ENCODE assay signal across 30 cellular contexts in the genomic region with DNA sequence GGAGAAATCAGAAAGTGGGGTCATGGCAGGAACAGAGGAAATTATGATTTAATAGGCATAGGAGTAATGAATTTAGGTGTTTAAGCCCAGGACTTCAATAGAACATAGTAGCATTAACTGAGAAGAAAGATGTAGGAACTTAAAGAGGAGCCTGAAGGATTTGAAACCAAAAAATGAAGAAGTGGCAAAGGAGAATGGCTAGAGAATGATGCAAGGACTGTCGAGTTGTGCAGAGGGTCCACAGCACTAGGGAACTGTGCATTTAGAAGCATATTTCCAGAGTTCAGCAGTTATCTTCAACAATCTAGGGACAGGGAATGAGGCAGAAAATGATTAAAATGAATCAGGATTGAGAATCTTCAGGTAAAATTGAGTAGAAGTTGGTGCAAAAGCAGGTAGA.
"Had no signal": no experiment of that assay in that cellular context is flagged by ENCODE, and none has a peak within 500 bp of the region (broad histone marks: within the 10 kb centered on the region; RNA-seq: fewer than 3 reads in every experiment).

No MANE protein-coding gene starts in this region.

- H3K36me3 ChIP-seq: brain microvascular endothelial cell, gastroesophageal sphincter, pancreas, sigmoid colon, thoracic aorta, vagina, WERI-Rb-1 had no signal

- H3K4me3 ChIP-seq: gastroesophageal sphincter, hepatocyte, pancreas, psoas muscle, sigmoid colon, thoracic aorta, vagina had no signal

- H2AFZ ChIP-seq: hepatocyte had no signal

- H3K4me2 ChIP-seq: hepatocyte had no signal

- H3K27ac ChIP-seq: brain microvascular endothelial cell, gastroesophageal sphincter, hepatocyte, pancreas, psoas muscle, sigmoid colon, thoracic aorta, vagina, WERI-Rb-1 had no signal

- H3K9me3 ChIP-seq: gastroesophageal sphincter, pancreas, psoas muscle, sigmoid colon, thoracic aorta, vagina had no signal

- H3K4me1 ChIP-seq: gastroesophageal sphincter, pancreas, psoas muscle, vagina had no signal

- DNase-seq: activated CD4-positive, alpha-beta memory T cell treated with anti-CD3 and anti-CD28 coated beads, Interleukin-2, amount 10 ng/mL, durations not matched to agents 7 days and 5 days; activated CD4-positive, alpha-beta T cell treated with anti-CD3 and anti-CD28 coated beads, Interleukin-2, amount 10 ng/mL, durations not matched to agents 24 days and 14 days; activated CD8-positive, alpha-beta memory T cell treated with anti-CD3 and anti-CD28 coated beads, Interleukin-2, amount 50 U/mL, for 48 hours; activated gamma-delta T cell; activated naive CD4-positive, alpha-beta T cell treated with anti-CD3 and anti-CD28 coated beads, Interleukin-2, amount 10 ng/mL, durations not matched to agents 7 days and 5 days; activated naive CD8-positive, alpha-beta T cell treated with anti-CD3 and anti-CD28 coated beads, Interleukin-2, amount 10 ng/mL, durations not matched to agents 7 days and 5 days; activated T-cell treated with anti-CD3 and anti-CD28 coated beads, Interleukin-2, amount 50 U/mL, for 24 hours; brain microvascular endothelial cell; caudate nucleus; cortex of kidney; effector memory CD8-positive, alpha-beta T cell; islet precursor cell; left cardiac atrium; left ventricle myocardium superior; naive B cell; nephron progenitor cell; pancreas; psoas muscle; sigmoid colon; small intestine; stimulated activated CD4-positive, alpha-beta T cell treated with anti-CD3 and anti-CD28 coated beads, Interleukin-4, amount 100 ng/mL, for 24 hours; T-helper 9 cell; trophoblast cell; WERI-Rb-1 had no signal

- H3K79me2 ChIP-seq: hepatocyte had no signal

- H3K27me3 ChIP-seq: brain microvascular endothelial cell, gastroesophageal sphincter, hepatocyte, pancreas, sigmoid colon, vagina had no signal

- ATAC-seq: activated CD4-positive, CD25-positive, alpha-beta regulatory T cell treated with anti-CD3 and anti-CD28 coated beads, Interleukin-2, amount 50 U/mL, for 24 hours; effector memory CD8-positive, alpha-beta T cell; gastroesophageal sphincter; left cardiac atrium; left ventricle myocardium superior; pancreas; psoas muscle; stimulated activated effector memory CD8-positive, alpha-beta T cell treated with anti-CD3 and anti-CD28 coated beads, Interleukin-12 subunit alpha, Interleukin-12 subunit beta, amount 100 ng/mL, for 72 hours had no signal
